Comparison of ENCODE assay signal across 10 cellular contexts in genomic region chr3:156160653-156161052, GRCh38. TPM values are rescaled to one million over a fixed set of nuclear protein-coding genes. Genes with fewer than 3 reads are reported as not detected.
DNase-seq lines count a peak whose midpoint lies in the region; ATAC-seq, FAIRE-seq and TF ChIP-seq lines count a peak whose summit lies in the region.
"Had no signal": no experiment of that assay in that cellular context is flagged by ENCODE, and none has a peak within 500 bp of the region (broad histone marks: within the 10 kb centered on the region; RNA-seq: fewer than 3 reads in every experiment).

No MANE protein-coding gene starts in this region.

- no peak for FAIRE-seq in RCC 7860 (lab: Jason Lieb, UNC)

- ATAC-seq in activated CD4-positive, alpha-beta T cell treated with anti-CD3 and anti-CD28 coated beads for 36 hours = peak; percentile 69
- ATAC-seq in HG02943 (IDR thresholded peaks at IDR 0.05; ENCODE audit: low read depth, unreplicated experiment) = peak; percentile 57

- no peaks in the 10 kb centered on the region for H3K36me3 Mint-ChIP-seq in activated CD4-positive, alpha-beta T cell treated with anti-CD3 and anti-CD28 coated beads for 36 hours (ENCODE audit: low read depth)
- no peaks in the 10 kb centered on the region for H3K36me3 Mint-ChIP-seq in T-helper 2 cell treated with Interferon-gamma antibody and Interleukin-4, amounts not matched to agents 5 μg/mL and 100 μg/mL, for 36 hours (ENCODE audit: low read depth)

- no peaks in the 10 kb centered on the region for H3K79me2 ChIP-seq in smooth muscle cell (ENCODE audit: low read depth)

- intact Hi-C loops in activated CD4-positive, alpha-beta T cell treated with anti-CD3 and anti-CD28 coated beads for 36 hours (cut with DNase I, micrococcal nuclease) = no loop called here

- H3K27ac Mint-ChIP-seq in activated CD4-positive, alpha-beta T cell treated with anti-CD3 and anti-CD28 coated beads for 36 hours = no peak overlapping the region
- H3K27ac Mint-ChIP-seq in T-helper 2 cell treated with Interferon-gamma antibody and Interleukin-4, amounts not matched to agents 5 μg/mL and 100 μg/mL, for 36 hours = no peak overlapping the region

- no peak for DNase-seq in activated CD4-positive, alpha-beta T cell treated with anti-CD3 and anti-CD28 coated beads for 36 hours
- DNase-seq in activated CD4-positive, alpha-beta T cell treated with anti-CD3 and anti-CD28 coated beads for 48 hours = no peak
- no peak for DNase-seq in T-helper 2 cell treated with Interferon-gamma antibody and Interleukin-4, amounts not matched to agents 5 μg/mL and 100 μg/mL, for 36 hours (ENCODE audit: low spot score)
- no peak for DNase-seq in smooth muscle cell (lab: John Stamatoyannopoulos, UW; ENCODE audit: unreplicated experiment)
- no peak for DNase-seq in NCI-H1092 treated with DMSO at 0.1 percent for 48 hours (lab: John Stamatoyannopoulos, UW)
- DNase-seq in anterior cingulate cortex (lab: John Stamatoyannopoulos, UW) = no peak
- DNase-seq in RCC 7860 (ENCODE audit: low spot score) = no peak
- DNase-seq: activated CD4-positive, CD25-positive, alpha-beta regulatory T cell treated with anti-CD3 and anti-CD28 coated beads, Interleukin-2, amount 50 U/mL, for 72 hours; BE2C had no signal

- H3K27me3 ChIP-seq in smooth muscle cell (ENCODE audit: low read depth) = no peaks in the 10 kb centered on the region
- H3K27me3 ChIP-seq: BE2C had no signal

- H3K4me3 ChIP-seq in smooth muscle cell = no peak overlapping the region

- H2AFZ ChIP-seq in smooth muscle cell (ENCODE audit: low read depth) = no peak overlapping the region

- no peaks in the 10 kb centered on the region for H3K36me3 ChIP-seq in smooth muscle cell (ENCODE audit: low read depth)
- H3K36me3 ChIP-seq: BE2C had no signal

- CTCF ChIA-PET in activated CD4-positive, alpha-beta T cell treated with anti-CD3 and anti-CD28 coated beads for 36 hours (lab: Charles Lee) = interaction anchor here (0.6 to 0.9 kb wide), 2 partner anchors 8 to 28 kb away, joined by 3 read pairs; no protein-coding TSS in a partner anchor

- WGBS in smooth muscle cell (ENCODE audit: low lambda C conversion rate) = 54% methylated on average over 3 of the region's 3 CpGs

- POLR2A ChIA-PET in activated CD4-positive, alpha-beta T cell treated with anti-CD3 and anti-CD28 coated beads for 36 hours (lab: Charles Lee) = no interaction called here

- peaks cover 14% of the 10 kb centered on the region for H3K4me1 ChIP-seq in smooth muscle cell (ENCODE audit: low read depth)
- H3K4me1 ChIP-seq: BE2C had no signal

- TF ChIP-seq CTCF in smooth muscle cell (IDR thresholded peaks at IDR 0.05; ENCODE audit: borderline replicate concordance, insufficient read depth, poor library complexity, severe bottlenecking) = no peak

- H3K27me3 Mint-ChIP-seq in activated CD4-positive, alpha-beta T cell treated with anti-CD3 and anti-CD28 coated beads for 36 hours = peaks cover 2% of the 10 kb centered on the region
- peaks cover 9% of the 10 kb centered on the region for H3K27me3 Mint-ChIP-seq in T-helper 2 cell treated with Interferon-gamma antibody and Interleukin-4, amounts not matched to agents 5 μg/mL and 100 μg/mL, for 36 hours (ENCODE audit: low read depth)

- H3K9me3 ChIP-seq in smooth muscle cell (replicated peaks; ENCODE audit: low read depth) = no peaks in the 10 kb centered on the region
- H3K9me3 ChIP-seq: BE2C had no signal

- H3F3A ChIP-seq in smooth muscle cell (ENCODE audit: low read depth) = no peaks in the 10 kb centered on the region

- H3K4me3 Mint-ChIP-seq in activated CD4-positive, alpha-beta T cell treated with anti-CD3 and anti-CD28 coated beads for 36 hours = no peak overlapping the region
- H3K4me3 Mint-ChIP-seq in T-helper 2 cell treated with Interferon-gamma antibody and Interleukin-4, amounts not matched to agents 5 μg/mL and 100 μg/mL, for 36 hours = peak overlapping the region; percentile 8

- H3K27ac ChIP-seq in smooth muscle cell (ENCODE audit: low read depth) = peak overlapping the region; percentile 25

- H3K9me3 Mint-ChIP-seq in activated CD4-positive, alpha-beta T cell treated with anti-CD3 and anti-CD28 coated beads for 36 hours (ENCODE audit: low read depth) = no peaks in the 10 kb centered on the region
- no peaks in the 10 kb centered on the region for H3K9me3 Mint-ChIP-seq in T-helper 2 cell treated with Interferon-gamma antibody and Interleukin-4, amounts not matched to agents 5 μg/mL and 100 μg/mL, for 36 hours

- H3K4me1 Mint-ChIP-seq in activated CD4-positive, alpha-beta T cell treated with anti-CD3 and anti-CD28 coated beads for 36 hours = peaks cover 11% of the 10 kb centered on the region
- peaks cover 8% of the 10 kb centered on the region for H3K4me1 Mint-ChIP-seq in T-helper 2 cell treated with Interferon-gamma antibody and Interleukin-4, amounts not matched to agents 5 μg/mL and 100 μg/mL, for 36 hours (ENCODE audit: low read depth)

- no peak overlapping the region for H3K9ac ChIP-seq in smooth muscle cell (ENCODE audit: low read depth)

- no peaks in the 10 kb centered on the region for H4K20me1 ChIP-seq in smooth muscle cell (ENCODE audit: low read depth)

- peak overlapping the region; percentile 70 for H3K4me2 ChIP-seq in smooth muscle cell

RNA-seq across cellular contexts. Expression of gene KCNAB1, which starts 40.3 kb away (rescaled TPM):
- total RNA-seq in activated CD4-positive, alpha-beta T cell treated with anti-CD3 and anti-CD28 coated beads for 36 hours = not detected
- 0.22 and 0.36 TPM in 2 replicates for total RNA-seq in smooth muscle cell
- polyA plus RNA-seq in smooth muscle cell = 0.96 and 1.0 TPM in 2 replicates
